Comparison of ENCODE assay signal across 12 cellular contexts in the genomic region with DNA sequence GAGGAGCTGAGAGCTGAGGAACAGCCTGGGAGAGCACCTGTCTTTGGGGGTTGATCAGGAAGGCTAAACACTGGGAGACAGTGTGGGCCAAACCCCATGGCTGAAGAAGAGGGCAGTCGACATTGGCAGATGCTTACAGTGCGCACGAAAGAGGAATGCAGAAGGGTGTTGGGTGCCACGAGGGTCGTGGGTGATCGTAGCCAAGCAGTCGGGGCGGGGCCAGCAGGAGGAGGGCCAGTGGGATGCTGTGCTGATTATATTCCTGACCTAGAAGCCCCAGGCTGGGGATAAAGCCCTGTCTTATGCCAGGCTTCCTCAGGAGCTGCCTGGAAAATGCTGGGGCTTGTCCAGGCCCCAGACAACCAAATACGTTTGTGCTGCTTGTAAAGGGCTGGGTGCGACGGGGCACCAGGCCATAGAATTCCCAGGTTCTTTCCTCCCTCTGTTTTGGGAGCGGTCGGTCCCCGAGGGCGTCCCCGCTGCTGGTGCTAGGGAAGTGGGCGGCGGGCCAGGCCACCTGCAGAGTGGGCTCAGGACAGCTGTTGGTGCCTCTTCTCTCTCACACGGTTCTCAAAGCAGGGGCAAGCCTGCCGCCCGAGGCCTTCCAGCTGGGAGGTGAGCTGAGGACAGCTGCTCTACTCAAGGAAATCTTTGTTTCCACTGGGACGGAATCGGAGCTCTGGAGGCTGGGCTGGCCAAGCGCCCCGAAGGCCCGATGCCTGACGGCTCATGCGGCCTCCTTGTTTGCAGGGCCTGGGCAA. TPM values are rescaled to one million over a fixed set of nuclear protein-coding genes. Genes with fewer than 3 reads are reported as not detected.
DNase-seq lines count a peak whose midpoint lies in the region; ATAC-seq and TF ChIP-seq lines count a peak whose summit lies in the region.
"Had no signal": no experiment of that assay in that cellular context is flagged by ENCODE, and none has a peak within 500 bp of the region (broad histone marks: within the 10 kb centered on the region; RNA-seq: fewer than 3 reads in every experiment).

No MANE protein-coding gene starts in this region.

- H3K9me3 ChIP-seq in testis: no peaks in the 10 kb centered on the region
- H3K9me3 ChIP-seq: A549 had no signal

- H3K27me3 Mint-ChIP-seq in progenitor cell of endocrine pancreas: peaks cover 21% of the 10 kb centered on the region

- ATAC-seq in HG03565 (IDR thresholded peaks at IDR 0.05; ENCODE audit: unreplicated experiment) (no peak), GM21423 (IDR thresholded peaks at IDR 0.05; ENCODE audit: unreplicated experiment) (no peak)
- ATAC-seq: A549 had no signal

- H3K36me3 ChIP-seq in testis (ENCODE audit: low read depth, missing control alignments): no peaks in the 10 kb centered on the region

- no peaks in the 10 kb centered on the region for H3K9me3 Mint-ChIP-seq in progenitor cell of endocrine pancreas (ENCODE audit: low read depth)

- no peaks in the 10 kb centered on the region for H3K27me3 ChIP-seq in testis

- DNase-seq in NCI-H2081 (lab: John Stamatoyannopoulos, UW): peak; percentile 60 to 69
- DNase-seq in NCI-H2081 treated with DMSO at 0.1 percent for 48 hours (lab: John Stamatoyannopoulos, UW): no peak
- peak; percentile 90 for DNase-seq in medulla oblongata (ENCODE audit: extremely low spot score)
- DNase-seq in testis: peak; percentile 68
- no peak for DNase-seq in progenitor cell of endocrine pancreas (ENCODE audit: low spot score, unreplicated experiment)
- DNase-seq: activated T-cell treated with anti-CD3 and anti-CD28 coated beads, Interleukin-2, amount 50 U/mL, for 48 hours; T-helper 1 cell had no signal

- no peak overlapping the region for H3K4me3 Mint-ChIP-seq in progenitor cell of endocrine pancreas (ENCODE audit: low read depth)

- H3K27ac Mint-ChIP-seq in progenitor cell of endocrine pancreas: no peak overlapping the region

- no peak for TF ChIP-seq CTCF in testis (IDR thresholded peaks at IDR 0.05)
- TF ChIP-seq CTCF in progenitor cell of endocrine pancreas (IDR thresholded peaks at IDR 0.05; ENCODE audit: unreplicated experiment): no peak

- H3K36me3 Mint-ChIP-seq in progenitor cell of endocrine pancreas (ENCODE audit: insufficient read depth): no peaks in the 10 kb centered on the region

- no peak for TF ChIP-seq POLR2A in testis (IDR thresholded peaks at IDR 0.05)

- H3K4me3 ChIP-seq in testis: no peak overlapping the region
- H3K4me3 ChIP-seq: A549 had no signal

- H3K27ac ChIP-seq in cingulate gyrus (ENCODE audit: low read depth, low read length) (peak overlapping the region; percentile 19), testis (no peak overlapping the region)
- H3K27ac ChIP-seq: KMS-11 had no signal

- WGBS in testis, 2 donors: 43 to 65% methylated on average over 13 to 28 of the region's 28 CpGs

- intact Hi-C loops in testis (cut with DNase I; ENCODE audit: low total_unique reads): no loop called here

- H3K4me1 Mint-ChIP-seq in progenitor cell of endocrine pancreas (ENCODE audit: low read depth): no peaks in the 10 kb centered on the region

- peaks cover 17% of the 10 kb centered on the region for H3K4me1 ChIP-seq in testis

RNA-seq across cellular contexts. Expression of a gene that starts 10.0 kb away (rescaled TPM):
- total RNA-seq in testis (1 to 10 TPM; 9.1 to 9.8 TPM), progenitor cell of endocrine pancreas (0.67 and 2.0 TPM in 2 replicates)
- 22.5 TPM for polyA plus RNA-seq in testis (ENCODE audit: insufficient read depth, low read depth, low replicate concordance)

RNA-seq across cellular contexts. Expression of a gene that starts 24.4 kb away (rescaled TPM):
- total RNA-seq in testis (10 to 100 TPM; 60.6 to 64.1 TPM), progenitor cell of endocrine pancreas (59.0 and 66.3 TPM in 2 replicates)
- 80.5 TPM for polyA plus RNA-seq in testis (ENCODE audit: insufficient read depth, low read depth, low replicate concordance)

RNA-seq across cellular contexts. Expression of a gene that starts 40.7 kb away (rescaled TPM):
- 10 to 100 TPM; 34.9 to 48.5 TPM for total RNA-seq in testis
- polyA plus RNA-seq in testis (ENCODE audit: insufficient read depth, low read depth, low replicate concordance): 20.3 TPM
- total RNA-seq in progenitor cell of endocrine pancreas: 50.9 and 52.4 TPM in 2 replicates

RNA-seq across cellular contexts. Expression of a gene that starts 54.2 kb away (rescaled TPM):
- total RNA-seq in testis: 100 to 1,000 TPM; 498 to 845 TPM
- polyA plus RNA-seq in testis (ENCODE audit: insufficient read depth, low read depth, low replicate concordance): 328 TPM
- 69.5 and 72.5 TPM in 2 replicates for total RNA-seq in progenitor cell of endocrine pancreas

Comparison
In these comparisons a context has a peak if more than half of its experiments do, and no peak if none do; other contexts are left out.
1. DNase-seq: peak in NCI-H2081 (2 of 2), medulla oblongata (single experiment) and testis (single experiment); none in NCI-H2081 treated with DMSO at 0.1 percent for 48 hours (single experiment) and progenitor cell of endocrine pancreas (single experiment).